ENCODE assay signal across 35 cellular contexts in the genomic region with DNA sequence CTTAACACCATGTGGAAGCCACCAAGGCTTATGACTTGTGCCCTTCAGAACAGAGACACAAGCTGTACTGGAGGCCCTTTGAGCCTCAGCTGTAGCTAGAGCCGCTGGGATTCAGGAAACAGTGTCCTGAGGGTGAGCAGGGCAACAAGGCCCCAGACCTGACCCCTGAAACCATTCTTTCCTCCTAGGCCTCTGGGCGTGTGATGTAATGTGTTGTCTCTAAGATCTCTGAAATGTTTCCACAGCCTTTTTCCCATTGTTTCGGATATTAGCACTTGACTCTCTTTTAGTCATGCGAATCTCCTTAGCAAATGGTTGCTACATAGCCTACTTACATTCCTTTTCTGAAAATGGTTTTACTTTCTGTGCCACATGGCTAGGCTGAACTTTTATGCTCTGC.
"Had no signal": no experiment of that assay in that cellular context is flagged by ENCODE, and none has a peak within 500 bp of the region (broad histone marks: within the 10 kb centered on the region; RNA-seq: fewer than 3 reads in every experiment).

No MANE protein-coding gene starts in this region.

- H3K27me3 Mint-ChIP-seq: activated B cell treated with CpG ODN at 0.5 μM for 24 hours had no signal

- H3K9me3 ChIP-seq: ascending aorta had no signal

- H3K4me1 ChIP-seq: ascending aorta had no signal

- H3K9me3 Mint-ChIP-seq: activated CD4-positive, alpha-beta memory T cell treated with anti-CD3 and anti-CD28 coated beads for 36 hours; activated CD8-positive, alpha-beta T cell treated with anti-CD3 and anti-CD28 coated beads for 36 hours; activated naive CD4-positive, alpha-beta T cell treated with anti-CD3 and anti-CD28 coated beads, Interleukin-2, amount 50 U/mL, for 72 hours; activated T-cell treated with anti-CD3 and anti-CD28 coated beads, Interleukin-2, amount 50 U/mL, for 4 hours; activated T-helper 1 cell treated with anti-CD3 and anti-CD28 coated beads, Interleukin-12 subunit alpha, Interleukin-12 subunit beta, Interleukin-2, Interleukin-4 antibody, amounts not matched to agents 30 ng/mL and 10 ng/mL and 1 ng/mL, durations not matched to agents 14 hours and 24 hours and 36 hours; T-helper 1 cell treated with Interleukin-12 subunit alpha and Interleukin-12 subunit beta and Interleukin-4 antibody, amounts not matched to agents 30 μg/mL and 1 μg/mL, for 36 hours; T-helper 2 cell treated with Interferon-gamma antibody and Interleukin-4, amounts not matched to agents 5 μg/mL and 100 μg/mL, for 36 hours had no signal

- H3K4me1 Mint-ChIP-seq: activated B cell treated with CpG ODN at 0.5 μM for 24 hours; activated CD4-positive, alpha-beta T cell treated with anti-CD3 and anti-CD28 coated beads, Interleukin-2, amount 10 ng/mL, durations not matched to agents 24 days and 14 days; activated naive CD8-positive, alpha-beta T cell treated with anti-CD3 and anti-CD28 coated beads, Interleukin-2, amount 10 ng/mL, durations not matched to agents 7 days and 5 days; activated naive CD8-positive, alpha-beta T cell treated with anti-CD3 and anti-CD28 coated beads, Interleukin-2, amount 50 U/mL, for 24 hours; activated T-helper 17 cell treated with anti-CD3 and anti-CD28 coated beads, Interleukin-2, amount 50 U/mL, for 72 hours; brain had no signal

- H3K27ac Mint-ChIP-seq: activated B cell treated with CpG ODN at 0.5 μM for 24 hours; activated CD4-positive, alpha-beta memory T cell treated with anti-CD3 and anti-CD28 coated beads for 36 hours; activated CD4-positive, alpha-beta T cell treated with anti-CD3 and anti-CD28 coated beads, Interleukin-2, amount 10 ng/mL, durations not matched to agents 24 days and 14 days; activated CD8-positive, alpha-beta T cell treated with anti-CD3 and anti-CD28 coated beads for 36 hours; activated naive CD4-positive, alpha-beta T cell treated with anti-CD3 and anti-CD28 coated beads for 36 hours; activated naive CD4-positive, alpha-beta T cell treated with anti-CD3 and anti-CD28 coated beads, Interleukin-2, amount 50 U/mL, for 72 hours; activated naive CD8-positive, alpha-beta T cell treated with anti-CD3 and anti-CD28 coated beads, Interleukin-2, amount 10 ng/mL, durations not matched to agents 7 days and 5 days; activated naive CD8-positive, alpha-beta T cell treated with anti-CD3 and anti-CD28 coated beads, Interleukin-2, amount 50 U/mL, for 24 hours; activated T-cell treated with anti-CD3 and anti-CD28 coated beads, Interleukin-2, amount 50 U/mL, for 72 hours; activated T-helper 1 cell treated with anti-CD3 and anti-CD28 coated beads, Interleukin-12 subunit alpha, Interleukin-12 subunit beta, Interleukin-2, Interleukin-4 antibody, amounts not matched to agents 30 ng/mL and 10 ng/mL and 1 ng/mL, durations not matched to agents 14 hours and 24 hours and 36 hours; activated T-helper 17 cell treated with anti-CD3 and anti-CD28 coated beads, Interleukin-2, amount 50 U/mL, for 72 hours; brain; T-helper 1 cell treated with Interleukin-12 subunit alpha and Interleukin-12 subunit beta and Interleukin-4 antibody, amounts not matched to agents 30 μg/mL and 1 μg/mL, for 36 hours; T-helper 2 cell treated with Interferon-gamma antibody and Interleukin-4, amounts not matched to agents 5 μg/mL and 100 μg/mL, for 36 hours had no signal

- H3K4me3 Mint-ChIP-seq: activated B cell treated with CpG ODN at 0.5 μM for 24 hours; activated CD4-positive, alpha-beta memory T cell treated with anti-CD3 and anti-CD28 coated beads for 36 hours; activated CD4-positive, alpha-beta T cell treated with anti-CD3 and anti-CD28 coated beads, Interleukin-2, amount 10 ng/mL, durations not matched to agents 24 days and 14 days; activated CD8-positive, alpha-beta T cell treated with anti-CD3 and anti-CD28 coated beads for 36 hours; activated naive CD4-positive, alpha-beta T cell treated with anti-CD3 and anti-CD28 coated beads for 36 hours; activated naive CD8-positive, alpha-beta T cell treated with anti-CD3 and anti-CD28 coated beads, Interleukin-2, amount 10 ng/mL, durations not matched to agents 7 days and 5 days; activated naive CD8-positive, alpha-beta T cell treated with anti-CD3 and anti-CD28 coated beads, Interleukin-2, amount 50 U/mL, for 24 hours; activated T-cell treated with anti-CD3 and anti-CD28 coated beads, Interleukin-2, amount 50 U/mL, for 4 hours; activated T-cell treated with anti-CD3 and anti-CD28 coated beads, Interleukin-2, amount 50 U/mL, for 72 hours; activated T-helper 1 cell treated with anti-CD3 and anti-CD28 coated beads, Interleukin-12 subunit alpha, Interleukin-12 subunit beta, Interleukin-2, Interleukin-4 antibody, amounts not matched to agents 30 ng/mL and 10 ng/mL and 1 ng/mL, durations not matched to agents 14 hours and 24 hours and 36 hours; activated T-helper 17 cell treated with anti-CD3 and anti-CD28 coated beads, Interleukin-2, amount 50 U/mL, for 72 hours; brain; T-helper 1 cell treated with Interleukin-12 subunit alpha and Interleukin-12 subunit beta and Interleukin-4 antibody, amounts not matched to agents 30 μg/mL and 1 μg/mL, for 36 hours; T-helper 2 cell treated with Interferon-gamma antibody and Interleukin-4, amounts not matched to agents 5 μg/mL and 100 μg/mL, for 36 hours had no signal

- FAIRE-seq: TTC549 had no signal

- DNase-seq: activated B cell treated with CpG ODN at 0.5 μM for 24 hours; activated CD4-positive, alpha-beta memory T cell treated with anti-CD3 and anti-CD28 coated beads for 36 hours; activated CD4-positive, alpha-beta T cell treated with anti-CD3 and anti-CD28 coated beads for 4 hours; activated CD4-positive, alpha-beta T cell treated with anti-CD3 and anti-CD28 coated beads, Interleukin-2, amount 10 ng/mL, durations not matched to agents 24 days and 14 days; activated CD4-positive, alpha-beta T cell treated with anti-CD3 and anti-CD28 coated beads, Interleukin-2, amount 50 U/mL, for 1 hour; activated CD4-positive, alpha-beta T cell treated with anti-CD3 and anti-CD28 coated beads, Interleukin-2, amount 50 U/mL, for 4 hours; activated CD4-positive, CD25-positive, alpha-beta regulatory T cell treated with anti-CD3 and anti-CD28 coated beads, Interleukin-2, amount 50 U/mL, for 72 hours; activated CD8-positive, alpha-beta memory T cell treated with anti-CD3 and anti-CD28 coated beads, Interleukin-2, amount 50 U/mL, for 4 hours; activated CD8-positive, alpha-beta T cell treated with anti-CD3 and anti-CD28 coated beads for 36 hours; activated effector memory CD4-positive, alpha-beta T cell treated with anti-CD3 and anti-CD28 coated beads, Interleukin-2, amount 50 U/mL, for 16 hours; activated gamma-delta T cell treated with Interleukin-2 at 50 U/mL for 16 hours; activated naive CD4-positive, alpha-beta T cell; activated naive CD4-positive, alpha-beta T cell treated with anti-CD3 and anti-CD28 coated beads for 36 hours; activated naive CD4-positive, alpha-beta T cell treated with anti-CD3 and anti-CD28 coated beads, Interleukin-2, amount 50 U/mL, for 16 hours; activated naive CD8-positive, alpha-beta T cell treated with anti-CD3 and anti-CD28 coated beads, Interleukin-2, amount 10 ng/mL, durations not matched to agents 7 days and 5 days; activated naive CD8-positive, alpha-beta T cell treated with anti-CD3 and anti-CD28 coated beads, Interleukin-2, amount 50 U/mL, for 24 hours; activated T-cell treated with anti-CD3 and anti-CD28 coated beads for 4 hours; activated T-cell treated with anti-CD3 and anti-CD28 coated beads, Interleukin-2, amount 50 U/mL, for 1 hour; activated T-cell treated with anti-CD3 and anti-CD28 coated beads, Interleukin-2, amount 50 U/mL, for 4 hours; activated T-cell treated with anti-CD3 and anti-CD28 coated beads, Interleukin-2, amount 50 U/mL, for 72 hours; amygdala; anterior cingulate cortex; central memory CD4-positive, alpha-beta T cell; T-helper 1 cell; T-helper 2 cell; T-helper 9 cell had no signal

- H3K36me3 Mint-ChIP-seq: activated CD4-positive, alpha-beta memory T cell treated with anti-CD3 and anti-CD28 coated beads for 36 hours; activated naive CD8-positive, alpha-beta T cell treated with anti-CD3 and anti-CD28 coated beads, Interleukin-2, amount 10 ng/mL, durations not matched to agents 7 days and 5 days; brain had no signal

- H3K27ac ChIP-seq: ascending aorta, VCaP had no signal

- H3K27me3 ChIP-seq: ascending aorta had no signal

- H3K4me3 ChIP-seq: ascending aorta had no signal

- H3K36me3 ChIP-seq: ascending aorta had no signal

- ATAC-seq: activated CD8-positive, alpha-beta T cell treated with anti-CD3 and anti-CD28 coated beads for 36 hours; activated naive CD4-positive, alpha-beta T cell treated with anti-CD3 and anti-CD28 coated beads, Interleukin-2, amount 50 U/mL, for 72 hours; activated naive CD8-positive, alpha-beta T cell treated with anti-CD3 and anti-CD28 coated beads, Interleukin-2, amount 50 U/mL, for 24 hours; activated T-cell treated with anti-CD3 and anti-CD28 coated beads, Interleukin-2, amount 50 U/mL, for 4 hours; activated T-cell treated with anti-CD3 and anti-CD28 coated beads, Interleukin-2, amount 50 U/mL, for 72 hours; activated T-helper 17 cell treated with anti-CD3 and anti-CD28 coated beads, Interleukin-2, amount 50 U/mL, for 72 hours had no signal
